Comparison of ENCODE assay signal across 1 cellular context in the genomic region with DNA sequence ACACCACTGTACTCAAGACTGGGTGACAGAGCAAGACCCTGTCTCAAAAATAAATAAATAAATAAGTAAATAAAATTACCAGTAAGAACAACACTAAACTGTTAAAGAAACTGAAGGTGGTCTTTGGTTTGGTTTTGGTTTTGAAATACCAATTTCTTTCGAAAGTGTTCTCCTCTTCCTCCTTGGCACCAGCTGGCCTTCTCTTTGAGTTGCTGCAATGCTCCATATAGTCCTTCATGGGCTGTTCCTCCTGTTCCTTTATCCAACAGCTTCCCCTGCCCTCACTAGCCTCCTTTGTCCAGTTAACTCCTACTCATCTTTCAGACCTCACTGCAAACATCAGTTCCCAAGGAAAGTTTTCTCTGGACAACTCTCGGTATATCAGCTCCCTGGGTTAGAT.
TF ChIP-seq lines count a peak whose summit lies in the region.

No MANE protein-coding gene starts in this region.

TF ChIP-seq in IMR-90, 13 proteins besides CTCF, POLR2A, EP300 and RAD21 (continued from another document):
- TF ChIP-seq, protein P1, sequence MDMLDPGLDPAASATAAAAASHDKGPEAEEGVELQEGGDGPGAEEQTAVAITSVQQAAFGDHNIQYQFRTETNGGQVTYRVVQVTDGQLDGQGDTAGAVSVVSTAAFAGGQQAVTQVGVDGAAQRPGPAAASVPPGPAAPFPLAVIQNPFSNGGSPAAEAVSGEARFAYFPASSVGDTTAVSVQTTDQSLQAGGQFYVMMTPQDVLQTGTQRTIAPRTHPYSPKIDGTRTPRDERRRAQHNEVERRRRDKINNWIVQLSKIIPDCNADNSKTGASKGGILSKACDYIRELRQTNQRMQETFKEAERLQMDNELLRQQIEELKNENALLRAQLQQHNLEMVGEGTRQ (IDR thresholded peaks at IDR 0.05; ENCODE audit: low read depth, low read length): no peak
- TF ChIP-seq FOS (IDR thresholded peaks at IDR 0.05; ENCODE audit: low read depth, low read length) (no peak), MXI1 (IDR thresholded peaks at IDR 0.05; ENCODE audit: borderline replicate concordance, low read depth, low read length) (no peak), MAFK (IDR thresholded peaks at IDR 0.05; ENCODE audit: low read depth, low read length) (no peak), RFX5 (IDR thresholded peaks at IDR 0.05; ENCODE audit: low read depth, low read length) (no peak), CHD1 (IDR thresholded peaks at IDR 0.05; ENCODE audit: low read depth, low read length) (no peak), CEBPB (IDR thresholded peaks at IDR 0.05; ENCODE audit: low read depth, low read length) (no peak)
